In genomic region chr4:72886602-72887001, GRCh38 we compare ENCODE assay signal across 13 cellular contexts.
DNase-seq lines count a peak whose midpoint lies in the region; ATAC-seq and TF ChIP-seq lines count a peak whose summit lies in the region.
"Had no signal": no experiment of that assay in that cellular context is flagged by ENCODE, and none has a peak within 500 bp of the region (broad histone marks: within the 10 kb centered on the region; RNA-seq: fewer than 3 reads in every experiment).

No MANE protein-coding gene starts in this region.

- in situ Hi-C loops in KBM-7 (cut with MboI; ENCODE audit: low pct_unique_long_range_greater_than_20kb, low sequenced_read_pairs), result no loop called here
- in situ Hi-C loops in astrocyte of the spinal cord (cut with HindIII; ENCODE audit: low sequenced_read_pairs), result no loop called here

- peak; percentile 35; the same call in 1 of the 2 replicates for TF ChIP-seq CTCF in BJ (IDR thresholded peaks at IDR 0.05; ENCODE audit: insufficient read depth, low read depth, low read length)
- TF ChIP-seq CTCF in astrocyte of the spinal cord (IDR thresholded peaks at IDR 0.05; ENCODE audit: low read depth, low read length), result peak; percentile 31
- TF ChIP-seq CTCF in left lung (IDR thresholded peaks at IDR 0.05), result peak in 1 of 2 donors; percentile 19

- ATAC-seq in left lung, result peak; percentile 44
- ATAC-seq in GM21619 (IDR thresholded peaks at IDR 0.05; ENCODE audit: unreplicated experiment), result no peak
- ATAC-seq in HG02884 (IDR thresholded peaks at IDR 0.05; ENCODE audit: unreplicated experiment), result no peak
- ATAC-seq: activated CD4-positive, alpha-beta T cell treated with anti-CD3 and anti-CD28 coated beads for 36 hours had no signal

- H3K27ac ChIP-seq in left lung, result no peak overlapping the region
- H3K27ac ChIP-seq: neutrophil, thoracic aorta had no signal

- no peak for DNase-seq in BJ (ENCODE audit: low read depth)
- peak; percentile 5 for DNase-seq in KBM-7
- DNase-seq in astrocyte of the spinal cord (ENCODE audit: low read depth, low spot score), result peak; percentile 15
- DNase-seq in left lung, result no peak
- DNase-seq in NCI-H1694 (lab: John Stamatoyannopoulos, UW), result no peak
- DNase-seq in HuH-7.5 (ENCODE audit: low spot score), result no peak
- DNase-seq: activated CD4-positive, alpha-beta T cell treated with anti-CD3 and anti-CD28 coated beads for 36 hours; DMS79 treated with DMSO at 0.1 percent for 48 hours; stimulated activated CD4-positive, alpha-beta T cell treated with anti-CD3 and anti-CD28 coated beads, Interleukin-4, amount 100 ng/mL, for 4 hours had no signal

- H3K27me3 ChIP-seq in BJ (ENCODE audit: control insufficient read depth, insufficient read depth, low read length) (no peaks in the 10 kb centered on the region), left lung (no peaks in the 10 kb centered on the region)
- H3K27me3 ChIP-seq: neutrophil had no signal

- H3K4me1 ChIP-seq in left lung, result no peaks in the 10 kb centered on the region

- H3K36me3 ChIP-seq in BJ (ENCODE audit: control insufficient read depth, insufficient read depth, low read length) (no peaks in the 10 kb centered on the region), left lung (no peaks in the 10 kb centered on the region)
- H3K36me3 ChIP-seq: neutrophil, thoracic aorta had no signal

- H3K9me3 ChIP-seq in left lung, result peaks cover 0 to 7% of the 10 kb centered on the region in 2 donors
- H3K9me3 ChIP-seq: neutrophil, thoracic aorta had no signal

- CTCF ChIA-PET in BJ (lab: Yijun Ruan, JAX), result no interaction called here

- intact Hi-C loops in left lung (cut with DNase I), result no loop called here

- no peak overlapping the region for H3K4me3 ChIP-seq in BJ (ENCODE audit: low read depth, low read length)
- no peak overlapping the region for H3K4me3 ChIP-seq in astrocyte of the spinal cord (ENCODE audit: low read depth, low read length)
- H3K4me3 ChIP-seq in left lung, result no peak overlapping the region
- H3K4me3 ChIP-seq: thoracic aorta had no signal

- POLR2A ChIA-PET in BJ (lab: Charles Lee), result no interaction called here

Comparison
In these comparisons a context has a peak if more than half of its experiments do, and no peak if none do; other contexts are left out.
1. DNase-seq: peak in KBM-7 (single experiment) and astrocyte of the spinal cord (single experiment); none in BJ (single experiment), left lung (0 of 2), NCI-H1694 (single experiment) and HuH-7.5 (single experiment).